10 cellular contexts compared by ENCODE assay signal in genomic region chr1:232590742-232591082, GRCh38. TPM values are rescaled to one million over a fixed set of nuclear protein-coding genes. Genes with fewer than 3 reads are reported as not detected.
DNase-seq lines count a peak whose midpoint lies in the region; ATAC-seq lines count a peak whose summit lies in the region.
"Had no signal": no experiment of that assay in that cellular context is flagged by ENCODE, and none has a peak within 500 bp of the region (broad histone marks: within the 10 kb centered on the region; RNA-seq: fewer than 3 reads in every experiment).

No MANE protein-coding gene starts in this region.

- no peaks in the 10 kb centered on the region for H3K27me3 ChIP-seq in CD8-positive, alpha-beta memory T cell (ENCODE audit: insufficient read depth, low read length, poor library complexity, severe bottlenecking)

- no peaks in the 10 kb centered on the region for H3K27me3 Mint-ChIP-seq in CD8-positive, alpha-beta memory T cell
- H3K27me3 Mint-ChIP-seq in activated CD4-positive, alpha-beta memory T cell treated with anti-CD3 and anti-CD28 coated beads, Interleukin-2, amount 10 ng/mL, durations not matched to agents 7 days and 5 days = no peaks in the 10 kb centered on the region

- peaks cover 0 to 4% (median 2%) of the 10 kb centered on the region in 5 donors for H3K9me3 Mint-ChIP-seq in CD8-positive, alpha-beta memory T cell
- peaks cover 9% of the 10 kb centered on the region for H3K9me3 Mint-ChIP-seq in activated CD4-positive, alpha-beta memory T cell treated with anti-CD3 and anti-CD28 coated beads, Interleukin-2, amount 10 ng/mL, durations not matched to agents 7 days and 5 days

- H3K27ac ChIP-seq in CD8-positive, alpha-beta memory T cell (ENCODE audit: low read depth, low read length) = no peak overlapping the region

- H3K36me3 ChIP-seq in CD8-positive, alpha-beta memory T cell (ENCODE audit: insufficient read depth, low read length) = no peaks in the 10 kb centered on the region
- H3K36me3 ChIP-seq: thoracic aorta had no signal

- CTCF ChIA-PET in CD8-positive, alpha-beta memory T cell (lab: Charles Lee) = no interaction called here
- CTCF ChIA-PET in activated CD4-positive, alpha-beta memory T cell treated with anti-CD3 and anti-CD28 coated beads, Interleukin-2, amount 10 ng/mL, durations not matched to agents 7 days and 5 days (lab: Charles Lee) = no interaction called here

- POLR2A ChIA-PET in CD8-positive, alpha-beta memory T cell (lab: Charles Lee) = no interaction called here
- POLR2A ChIA-PET in activated CD4-positive, alpha-beta memory T cell treated with anti-CD3 and anti-CD28 coated beads, Interleukin-2, amount 10 ng/mL, durations not matched to agents 7 days and 5 days (lab: Charles Lee) = no interaction called here

- DNase-seq in CD8-positive, alpha-beta memory T cell = no peak
- DNase-seq in left lobe of liver (ENCODE audit: low spot score) (no peak), SHP77 (lab: John Stamatoyannopoulos, UW) (no peak), ureter (ENCODE audit: low spot score) (no peak)
- no peak for DNase-seq in stimulated activated CD8-positive, alpha-beta memory T cell treated with anti-CD3 and anti-CD28 coated beads, Interleukin-4, amount 100 ng/mL, for 48 hours
- no peak for DNase-seq in activated CD4-positive, alpha-beta memory T cell treated with anti-CD3 and anti-CD28 coated beads, Interleukin-2, amount 10 ng/mL, durations not matched to agents 7 days and 5 days

- H3K4me3 Mint-ChIP-seq in CD8-positive, alpha-beta memory T cell = peak overlapping the region in 1 of 7 donors; percentile 29
- no peak overlapping the region for H3K4me3 Mint-ChIP-seq in activated CD4-positive, alpha-beta memory T cell treated with anti-CD3 and anti-CD28 coated beads, Interleukin-2, amount 10 ng/mL, durations not matched to agents 7 days and 5 days

- H3K4me3 ChIP-seq in CD8-positive, alpha-beta memory T cell (ENCODE audit: low read length) = no peak overlapping the region
- H3K4me3 ChIP-seq: coronary artery, thoracic aorta had no signal

- no peaks in the 10 kb centered on the region for H3K9me3 ChIP-seq in CD8-positive, alpha-beta memory T cell (ENCODE audit: low read length)
- H3K9me3 ChIP-seq: thoracic aorta had no signal

- H3K4me1 ChIP-seq in CD8-positive, alpha-beta memory T cell (ENCODE audit: insufficient read depth, low read length) = no peaks in the 10 kb centered on the region

- peaks cover 11 to 42% (median 25%) of the 10 kb centered on the region in 3 donors for H3K4me1 Mint-ChIP-seq in CD8-positive, alpha-beta memory T cell
- peaks cover 21% of the 10 kb centered on the region for H3K4me1 Mint-ChIP-seq in activated CD4-positive, alpha-beta memory T cell treated with anti-CD3 and anti-CD28 coated beads, Interleukin-2, amount 10 ng/mL, durations not matched to agents 7 days and 5 days

- ATAC-seq in GM21381 (IDR thresholded peaks at IDR 0.05; ENCODE audit: unreplicated experiment) (peak; percentile 79), HG03432 (IDR thresholded peaks at IDR 0.05; ENCODE audit: unreplicated experiment) (peak; percentile 81), left lobe of liver (peak; percentile 16)

- H3K27ac Mint-ChIP-seq in CD8-positive, alpha-beta memory T cell = peak overlapping the region in 5 of 8 donors; percentile 1 to 95 (median 70)
- H3K27ac Mint-ChIP-seq in activated CD4-positive, alpha-beta memory T cell treated with anti-CD3 and anti-CD28 coated beads, Interleukin-2, amount 10 ng/mL, durations not matched to agents 7 days and 5 days = no peak overlapping the region

- peaks cover 0 to 14% (median 0%) of the 10 kb centered on the region in 3 donors for H3K36me3 Mint-ChIP-seq in CD8-positive, alpha-beta memory T cell
- peaks cover 5% of the 10 kb centered on the region for H3K36me3 Mint-ChIP-seq in activated CD4-positive, alpha-beta memory T cell treated with anti-CD3 and anti-CD28 coated beads, Interleukin-2, amount 10 ng/mL, durations not matched to agents 7 days and 5 days (ENCODE audit: low read depth)

RNA-seq across cellular contexts. Expression of gene SIPA1L2, which starts 39.2 kb away (rescaled TPM):
- 10 to 100 TPM in 1 of 2 experiments, 1 to 10 TPM in 1; 10.0 to 12.2 TPM for total RNA-seq in CD8-positive, alpha-beta memory T cell
- 1.4 TPM for polyA plus RNA-seq in CD8-positive, alpha-beta memory T cell
- total RNA-seq in left lobe of liver (3.0 TPM), ureter (35.6 TPM)
- total RNA-seq in activated CD4-positive, alpha-beta memory T cell treated with anti-CD3 and anti-CD28 coated beads, Interleukin-2, amount 10 ng/mL, durations not matched to agents 7 days and 5 days = under 1 TPM; 0.78 to 0.93 TPM

Comparison
In these comparisons a context has a peak if more than half of its experiments do, and no peak if none do; other contexts are left out.
1. ATAC-seq: peak in every context shown above with its lines; median percentile 81 in HG03432; 79 in GM21381; 16 in left lobe of liver.